ENCODE assay signal across 8 cellular contexts in the genomic region with DNA sequence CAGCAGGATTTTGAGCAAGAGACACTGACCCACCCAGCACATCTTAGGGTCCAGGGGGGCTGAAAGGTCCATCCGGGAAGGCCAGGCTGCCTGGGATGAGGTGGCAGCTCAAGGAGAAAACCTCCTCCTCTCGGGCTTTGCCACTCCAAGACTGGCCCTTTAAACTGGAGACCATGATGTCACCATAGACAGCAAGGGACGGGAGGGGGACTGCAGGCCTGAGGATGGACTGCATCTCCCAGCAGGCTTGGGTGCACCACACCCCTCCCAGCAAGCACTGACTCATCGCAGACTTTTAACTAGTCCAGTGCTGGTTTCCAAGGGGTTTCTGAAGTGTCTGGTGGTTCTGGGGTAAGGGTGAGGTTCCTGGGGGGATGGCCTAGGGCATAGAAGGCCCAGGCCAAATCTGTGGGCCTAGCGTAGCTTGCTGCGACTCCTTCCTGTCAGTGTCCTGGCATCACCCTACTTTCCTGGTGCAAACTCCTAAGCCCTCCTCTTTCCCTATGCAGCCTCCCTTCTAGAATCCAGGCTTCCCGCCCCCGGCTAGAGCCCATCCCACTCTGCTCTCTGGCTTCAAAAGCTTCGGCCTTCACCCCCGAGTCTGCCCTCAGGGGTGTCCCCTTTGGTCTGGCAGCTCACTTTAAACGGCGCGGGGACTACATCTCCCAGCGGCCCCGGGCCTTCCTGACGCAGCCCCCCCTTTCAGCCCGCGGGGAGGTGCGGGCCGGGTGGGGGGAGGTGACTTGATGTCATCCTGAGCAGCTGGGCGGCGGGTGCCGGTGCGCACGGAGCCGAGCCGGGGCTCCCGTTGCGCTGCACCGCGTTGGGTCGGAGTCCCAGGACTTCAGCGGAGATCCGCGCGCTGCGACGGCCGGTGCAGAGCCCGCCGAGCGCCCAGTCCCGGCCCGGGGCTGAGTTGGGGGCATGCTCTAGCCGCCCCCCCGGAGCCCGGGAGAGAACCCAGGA. TPM values are rescaled to one million over a fixed set of nuclear protein-coding genes. Genes with fewer than 3 reads are reported as not detected.
A peak's percentile ranks its signal among the peaks of the same experiment; 100 is the strongest.
DNase-seq lines count a peak whose midpoint lies in the region; ATAC-seq, FAIRE-seq and TF ChIP-seq lines count a peak whose summit lies in the region.

A gene (plus strand): TSS at position 746 of the 966 bp plus-strand sequence. CDS start 1,046 bp downstream, outside the sequence.

- ATAC-seq in DND-41 (ENCODE audit: insufficient read depth, low read depth) = peak; percentile 91
- peak; percentile 94 for ATAC-seq in activated T-helper 17 cell treated with anti-CD3 and anti-CD28 coated beads, Interleukin-2, amount 50 U/mL, for 72 hours (replicated peaks)
- peak; percentile 90 to 91 for ATAC-seq in naive B cell (ENCODE audit: low read depth in 2 of 2)
- peak; percentile 96 for ATAC-seq in stimulated activated effector memory CD8-positive, alpha-beta T cell treated with anti-CD3 and anti-CD28 coated beads, Interleukin-12 subunit alpha, Interleukin-12 subunit beta, amount 100 ng/mL, for 72 hours

- peak within 1 kb of the TSS; percentile 90 for H3K4me3 Mint-ChIP-seq in activated T-helper 17 cell treated with anti-CD3 and anti-CD28 coated beads, Interleukin-2, amount 50 U/mL, for 72 hours
- H3K4me3 Mint-ChIP-seq in naive B cell = peak within 1 kb of the TSS; percentile 87 to 100 (median 96)
- peak within 1 kb of the TSS; percentile 95 for H3K4me3 Mint-ChIP-seq in stimulated activated effector memory CD8-positive, alpha-beta T cell treated with anti-CD3 and anti-CD28 coated beads, Interleukin-12 subunit alpha, Interleukin-12 subunit beta, amount 100 ng/mL, for 72 hours

- FAIRE-seq in H54 (lab: Jason Lieb, UNC) = peak; percentile 88

- peak within 1 kb of the TSS; percentile 48 to 59 for H3K4me3 ChIP-seq in DND-41 (ENCODE audit: low read depth in 1 of 2, low read length in 2 of 2)
- H3K4me3 ChIP-seq in fibroblast of lung (replicated peaks in 1 of 4; ENCODE audit: control extremely low read depth in 1 of 4, insufficient read depth in 1 of 4, low read depth in 3 of 4, low read length in 4 of 4) = peak within 1 kb of the TSS; percentile 47 to 95 (median 69)

- peaks cover 18% of the 10 kb centered on the region for H3K36me3 Mint-ChIP-seq in activated T-helper 17 cell treated with anti-CD3 and anti-CD28 coated beads, Interleukin-2, amount 50 U/mL, for 72 hours (ENCODE audit: low read depth)
- H3K36me3 Mint-ChIP-seq in naive B cell = peaks cover 0 to 7% of the 10 kb centered on the region in 2 donors
- peaks cover 21% of the 10 kb centered on the region for H3K36me3 Mint-ChIP-seq in stimulated activated effector memory CD8-positive, alpha-beta T cell treated with anti-CD3 and anti-CD28 coated beads, Interleukin-12 subunit alpha, Interleukin-12 subunit beta, amount 100 ng/mL, for 72 hours

- POLR2A ChIA-PET in RWPE1 (lab: Yijun Ruan, JAX; ENCODE audit: low non-redundant PET) = no interaction called here

- H3K27ac Mint-ChIP-seq in activated T-helper 17 cell treated with anti-CD3 and anti-CD28 coated beads, Interleukin-2, amount 50 U/mL, for 72 hours = peak within 1 kb of the TSS; percentile 95
- H3K27ac Mint-ChIP-seq in naive B cell = peak within 1 kb of the TSS; percentile 97 to 100 (median 98)
- peak within 1 kb of the TSS; percentile 99 for H3K27ac Mint-ChIP-seq in stimulated activated effector memory CD8-positive, alpha-beta T cell treated with anti-CD3 and anti-CD28 coated beads, Interleukin-12 subunit alpha, Interleukin-12 subunit beta, amount 100 ng/mL, for 72 hours

- peak within 1 kb of the TSS; percentile 58 for H3K9ac ChIP-seq in DND-41 (ENCODE audit: low read depth, low read length)
- peak within 1 kb of the TSS; percentile 69 for H3K9ac ChIP-seq in fibroblast of lung (ENCODE audit: insufficient read depth, low read length)

- H3K4me1 ChIP-seq in DND-41 (ENCODE audit: insufficient read depth, low read length) (peaks cover 26% of the 10 kb centered on the region), fibroblast of lung (ENCODE audit: control insufficient read depth, extremely low read depth, insufficient read depth, low read length) (peaks cover 6% of the 10 kb centered on the region)

- DNase-seq in DND-41 (peak; percentile 91), H54 (ENCODE audit: insufficient read length, low spot score) (peak; percentile 98), LoVo (ENCODE audit: low spot score) (peak; percentile 89), RWPE1 (ENCODE audit: low spot score) (peak; percentile 95), fibroblast of lung (ENCODE audit: low read depth in 2 of 2) (peak; percentile 94 to 96), naive B cell (peak; percentile 87)
- DNase-seq in stimulated activated effector memory CD8-positive, alpha-beta T cell treated with anti-CD3 and anti-CD28 coated beads, Interleukin-12 subunit alpha, Interleukin-12 subunit beta, amount 100 ng/mL, for 72 hours (ENCODE audit: low spot score in 2 of 2) = peak; percentile 81 to 93

- H3K9me3 Mint-ChIP-seq in activated T-helper 17 cell treated with anti-CD3 and anti-CD28 coated beads, Interleukin-2, amount 50 U/mL, for 72 hours = no peaks in the 10 kb centered on the region
- H3K9me3 Mint-ChIP-seq in naive B cell = no peaks in the 10 kb centered on the region
- H3K9me3 Mint-ChIP-seq in stimulated activated effector memory CD8-positive, alpha-beta T cell treated with anti-CD3 and anti-CD28 coated beads, Interleukin-12 subunit alpha, Interleukin-12 subunit beta, amount 100 ng/mL, for 72 hours = no peaks in the 10 kb centered on the region

- H3K9me3 ChIP-seq in DND-41 (ENCODE audit: insufficient read depth, low read length, severe bottlenecking) = no peaks in the 10 kb centered on the region
- no peaks in the 10 kb centered on the region for H3K9me3 ChIP-seq in fibroblast of lung (ENCODE audit: control insufficient read depth, insufficient read depth, low read depth, low read length)

- H3K79me2 ChIP-seq in DND-41 (ENCODE audit: insufficient read depth, low read length) (no peaks in the 10 kb centered on the region; the same call in 1 of the 2 replicates), fibroblast of lung (ENCODE audit: control insufficient read depth, insufficient read depth, low read length) (no peaks in the 10 kb centered on the region)

- TF ChIP-seq CTCF in DND-41 (IDR thresholded peaks at IDR 0.05; ENCODE audit: borderline replicate concordance, extremely low read depth, low read length, poor library complexity, severe bottlenecking) (no peak), RWPE1 (conservative IDR thresholded peaks at IDR 0.05; ENCODE audit: low read depth) (no peak), fibroblast of lung (conservative IDR thresholded peaks at IDR 0.05 in 1 of 2, IDR thresholded peaks at IDR 0.05 in 1 of 2; ENCODE audit: low read depth in 1 of 2, low read length in 2 of 2) (no peak)

- H3K36me3 ChIP-seq in DND-41 (ENCODE audit: insufficient read depth, low read length) (peaks cover 2% of the 10 kb centered on the region), fibroblast of lung (ENCODE audit: control insufficient read depth, insufficient read depth, low read length) (peaks cover 5% of the 10 kb centered on the region)

- TF ChIP-seq POLR2A in H54 (IDR thresholded peaks at IDR 0.05; ENCODE audit: low read depth, low read length) = peak; percentile 93

- CTCF ChIA-PET in RWPE1 (lab: Yijun Ruan, JAX) = interaction anchor here (0.6 to 1.2 kb wide), 5 partner anchors 12 to 463 kb away, joined by 3 to 6 read pairs (median 4); a partner anchor contains a TSS

- no peaks in the 10 kb centered on the region for H3K27me3 Mint-ChIP-seq in activated T-helper 17 cell treated with anti-CD3 and anti-CD28 coated beads, Interleukin-2, amount 50 U/mL, for 72 hours
- no peaks in the 10 kb centered on the region for H3K27me3 Mint-ChIP-seq in naive B cell

- H3K27me3 ChIP-seq in DND-41 (ENCODE audit: insufficient read depth, low read length, poor library complexity) (no peaks in the 10 kb centered on the region), fibroblast of lung (ENCODE audit: control insufficient read depth, insufficient read depth, low read length) (no peaks in the 10 kb centered on the region)

- H3K4me2 ChIP-seq in DND-41 (ENCODE audit: insufficient read depth, low read length) (peak within 1 kb of the TSS; percentile 93), fibroblast of lung (ENCODE audit: extremely low read depth, insufficient read depth, low read length) (peak within 1 kb of the TSS; percentile 87)

- no peaks in the 10 kb centered on the region for H4K20me1 ChIP-seq in DND-41 (ENCODE audit: insufficient read depth, low read length)
- no peaks in the 10 kb centered on the region for H4K20me1 ChIP-seq in fibroblast of lung (ENCODE audit: control insufficient read depth, extremely low read depth, insufficient read depth, low read length)

- no peaks in the 10 kb centered on the region for H3K4me1 Mint-ChIP-seq in activated T-helper 17 cell treated with anti-CD3 and anti-CD28 coated beads, Interleukin-2, amount 50 U/mL, for 72 hours
- peaks cover 15 to 27% (median 19%) of the 10 kb centered on the region in 3 donors for H3K4me1 Mint-ChIP-seq in naive B cell
- peaks cover 23% of the 10 kb centered on the region for H3K4me1 Mint-ChIP-seq in stimulated activated effector memory CD8-positive, alpha-beta T cell treated with anti-CD3 and anti-CD28 coated beads, Interleukin-12 subunit alpha, Interleukin-12 subunit beta, amount 100 ng/mL, for 72 hours

- H2AFZ ChIP-seq in DND-41 (ENCODE audit: low read depth, low read length) (peak within 1 kb of the TSS; percentile 85), fibroblast of lung (ENCODE audit: low read length) (peak within 1 kb of the TSS; percentile 99)

- peak within 1 kb of the TSS; percentile 82 for H3K27ac ChIP-seq in DND-41 (ENCODE audit: low read length)
- H3K27ac ChIP-seq in RWPE1 = peak within 1 kb of the TSS; percentile 92
- H3K27ac ChIP-seq in fibroblast of lung (ENCODE audit: insufficient read depth, low read length) = peak within 1 kb of the TSS; percentile 76

RNA-seq across cellular contexts. Expression of the gene that starts here (rescaled TPM):
- 10 to 100 TPM; 14.6 to 43.0 TPM for total RNA-seq in activated T-helper 17 cell treated with anti-CD3 and anti-CD28 coated beads, Interleukin-2, amount 50 U/mL, for 72 hours
- 6.2 and 12.1 TPM in 2 replicates for total RNA-seq in fibroblast of lung
- polyA plus RNA-seq in fibroblast of lung (10.9 and 12.4 TPM in 2 replicates), naive B cell (ENCODE audit: low read depth in 6 of 6) (10 to 100 TPM in 3 of 6 donors, 1 to 10 TPM in 3; 7.2 to 15.1 (median 10.2) TPM)
- polyA plus RNA-seq in fibroblast of lung (2012) = 13.2 and 14.5 TPM in 2 replicates
- 13.4 and 24.2 TPM in 2 replicates for polyA minus RNA-seq in fibroblast of lung (ENCODE audit: low replicate concordance)

Comparison
In these comparisons a context has a peak if more than half of its experiments do, and no peak if none do; other contexts are left out.
1. Peak in every context shown above with its lines: DNase-seq, ATAC-seq, H3K4me3 ChIP-seq and H3K27ac ChIP-seq.